Comparison of ENCODE assay signal across 18 cellular contexts in the genomic region with DNA sequence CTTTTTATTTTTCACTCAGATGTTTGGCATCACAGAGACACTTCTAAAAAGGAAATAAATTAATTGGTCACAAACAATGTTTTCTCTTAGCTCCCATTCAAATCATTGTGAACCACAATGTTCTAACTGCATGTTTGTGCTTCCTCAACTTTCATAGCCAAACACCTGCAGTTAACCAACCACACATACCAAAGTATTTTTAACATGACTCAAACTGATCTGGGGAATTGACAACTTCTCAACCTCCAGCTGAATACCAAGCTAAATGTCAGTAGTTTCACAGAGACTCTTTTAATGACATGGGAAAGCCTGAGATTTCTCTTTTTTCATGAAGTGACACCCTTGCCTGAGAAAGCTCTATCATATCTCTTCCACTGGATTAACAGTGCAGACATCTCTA.
DNase-seq lines count a peak whose midpoint lies in the region; ATAC-seq, FAIRE-seq and TF ChIP-seq lines count a peak whose summit lies in the region.
"Had no signal": no experiment of that assay in that cellular context is flagged by ENCODE, and none has a peak within 500 bp of the region (broad histone marks: within the 10 kb centered on the region; RNA-seq: fewer than 3 reads in every experiment).

No MANE protein-coding gene starts in this region.

- no peaks in the 10 kb centered on the region for H3K9me3 ChIP-seq in RWPE2 (ENCODE audit: severe bottlenecking)
- H3K9me3 ChIP-seq: ovary, tibial nerve had no signal

- H3K27ac ChIP-seq in RWPE2 (ENCODE audit: poor library complexity, severe bottlenecking) = no peak overlapping the region
- H3K27ac ChIP-seq: cardiac muscle cell, ovary had no signal

- TF ChIP-seq CTCF in RWPE2 (IDR thresholded peaks at IDR 0.05; ENCODE audit: poor library complexity, severe bottlenecking) = no peak

- H3K4me1 ChIP-seq in RWPE2 (ENCODE audit: insufficient read depth, poor library complexity, severe bottlenecking) = no peaks in the 10 kb centered on the region
- H3K4me1 ChIP-seq: tibial nerve had no signal

- H3K4me3 ChIP-seq in RWPE2 (ENCODE audit: severe bottlenecking) = no peak overlapping the region
- H3K4me3 ChIP-seq: cardiac muscle cell, ovary, tibial nerve had no signal

- no peaks in the 10 kb centered on the region for H3K36me3 ChIP-seq in RWPE2 (ENCODE audit: low read depth)
- H3K36me3 ChIP-seq: cardiac muscle cell, ovary, tibial nerve had no signal

- H3K27me3 ChIP-seq in RWPE2 (ENCODE audit: insufficient read depth, poor library complexity, severe bottlenecking) = no peaks in the 10 kb centered on the region
- H3K27me3 ChIP-seq: cardiac muscle cell, ovary, tibial nerve had no signal

- DNase-seq in A172 (ENCODE audit: low spot score) (peak; percentile 53), H54 (ENCODE audit: insufficient read length, low spot score) (no peak), RWPE2 (ENCODE audit: low spot score) (no peak), foreskin melanocyte (peak; percentile 9), RKO (ENCODE audit: low spot score) (no peak), activated T-cell treated with anti-CD3 and anti-CD28 coated beads for 4 hours (no peak), globus pallidus (ENCODE audit: low spot score) (no peak)
- DNase-seq: activated CD4-positive, alpha-beta T cell treated with anti-CD3 and anti-CD28 coated beads, Interleukin-2, amount 50 U/mL, for 4 hours; Calu3; NCI-H1105; NCI-H510A treated with DMSO at 0.1 percent for 48 hours; ovary; T-helper 9 cell had no signal

- ATAC-seq in RWPE2 (ENCODE audit: low read depth) (peak; percentile 54; the same call in 2 of the 3 replicates), HG03457 (IDR thresholded peaks at IDR 0.05; ENCODE audit: unreplicated experiment) (no peak)

- peak; percentile 90 for FAIRE-seq in H54 (lab: Jason Lieb, UNC)
- FAIRE-seq: A204.1, RCC 7860 had no signal

- no peak for TF ChIP-seq POLR2A in H54 (IDR thresholded peaks at IDR 0.05; ENCODE audit: low read depth, low read length)

Comparison
In these comparisons a context has a peak if more than half of its experiments do, and no peak if none do; other contexts are left out.
1. DNase-seq: peak in A172 (single experiment) and foreskin melanocyte (single experiment); none in H54 (single experiment), RWPE2 (single experiment), RKO (single experiment), activated T-cell treated with anti-CD3 and anti-CD28 coated beads for 4 hours (single experiment) and globus pallidus (single experiment).